Comparison of ENCODE assay signal across 21 cellular contexts in the genomic region with DNA sequence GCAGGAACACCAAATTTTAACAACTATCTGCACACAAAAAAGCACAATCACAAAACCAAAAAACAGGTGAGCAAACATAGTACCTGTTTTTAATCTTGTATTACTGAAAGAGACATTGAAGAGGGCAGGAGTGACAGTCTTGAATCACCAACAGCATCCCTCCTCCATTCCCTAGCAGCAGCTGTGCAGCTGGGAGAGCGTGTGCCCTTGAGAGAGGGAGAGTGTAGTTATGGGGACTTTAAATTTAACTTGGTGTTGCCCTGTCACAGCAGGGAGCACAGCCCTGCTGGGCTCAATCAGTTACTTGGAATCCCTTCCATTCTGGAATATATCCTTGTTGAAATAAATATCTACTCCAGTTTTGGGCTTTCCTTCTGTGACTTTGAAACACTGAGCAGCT.
"Had no signal": no experiment of that assay in that cellular context is flagged by ENCODE, and none has a peak within 500 bp of the region (broad histone marks: within the 10 kb centered on the region; RNA-seq: fewer than 3 reads in every experiment).

No MANE protein-coding gene starts in this region.

- H3K27ac Mint-ChIP-seq: activated naive CD4-positive, alpha-beta T cell treated with anti-CD3 and anti-CD28 coated beads, Interleukin-2, amount 50 U/mL, for 72 hours; activated T-helper 1 cell treated with anti-CD3 and anti-CD28 coated beads, Interleukin-12 subunit alpha, Interleukin-12 subunit beta, Interleukin-2, Interleukin-4 antibody, amounts not matched to agents 30 ng/mL and 10 ng/mL and 1 ng/mL, durations not matched to agents 14 hours and 24 hours and 36 hours; naive B cell; progenitor cell of endocrine pancreas had no signal

- H3K9me3 Mint-ChIP-seq: neural crest cell had no signal

- H3K36me3 Mint-ChIP-seq: activated naive CD4-positive, alpha-beta T cell treated with anti-CD3 and anti-CD28 coated beads, Interleukin-2, amount 50 U/mL, for 72 hours; naive B cell had no signal

- H3K27me3 Mint-ChIP-seq: naive B cell, progenitor cell of endocrine pancreas had no signal

- H3K4me1 Mint-ChIP-seq: naive B cell, neural crest cell had no signal

- H3K27me3 ChIP-seq: adrenal gland, breast epithelium, right atrium auricular region, thyroid gland had no signal

- H3K4me1 ChIP-seq: adrenal gland, breast epithelium, left ventricle myocardium inferior, right atrium auricular region, thyroid gland had no signal

- DNase-seq: activated CD4-positive, alpha-beta T cell treated with anti-CD3 and anti-CD28 coated beads, Interleukin-2, amount 50 U/mL, for 1 hour; activated CD4-positive, CD25-positive, alpha-beta regulatory T cell treated with anti-CD3 and anti-CD28 coated beads, Interleukin-2, amount 50 U/mL, for 72 hours; activated gamma-delta T cell treated with Interleukin-2 at 50 U/mL for 16 hours; adrenal gland; head of caudate nucleus; left ventricle myocardium inferior; mammary epithelial cell; naive B cell; stimulated activated CD4-positive, alpha-beta T cell treated with anti-CD3 and anti-CD28 coated beads, Interleukin-12 subunit alpha, Interleukin-12 subunit beta, amount 100 ng/mL, for 4 hours; stimulated activated CD4-positive, alpha-beta T cell treated with anti-CD3 and anti-CD28 coated beads, Interleukin-1b, Interleukin-23, amount 100 ng/mL, for 48 hours; stimulated activated CD8-positive, alpha-beta memory T cell treated with anti-CD3 and anti-CD28 coated beads, Interleukin-4, amount 100 ng/mL, for 48 hours; stimulated activated naive CD4-positive, alpha-beta T cell; T1000; thyroid gland had no signal

- H3K27ac ChIP-seq: adrenal gland, breast epithelium, coronary artery, left ventricle myocardium inferior, right atrium auricular region, thyroid gland had no signal

- H3K4me3 Mint-ChIP-seq: activated T-helper 1 cell treated with anti-CD3 and anti-CD28 coated beads, Interleukin-12 subunit alpha, Interleukin-12 subunit beta, Interleukin-2, Interleukin-4 antibody, amounts not matched to agents 30 ng/mL and 10 ng/mL and 1 ng/mL, durations not matched to agents 14 hours and 24 hours and 36 hours; naive B cell; neural crest cell had no signal

- ATAC-seq: activated naive CD4-positive, alpha-beta T cell treated with anti-CD3 and anti-CD28 coated beads, Interleukin-2, amount 50 U/mL, for 72 hours had no signal

- H3K9me3 ChIP-seq: adrenal gland, breast epithelium, right atrium auricular region, thyroid gland had no signal

- H3K4me3 ChIP-seq: adrenal gland, breast epithelium, coronary artery, left ventricle myocardium inferior, right atrium auricular region, thyroid gland had no signal

- H3K36me3 ChIP-seq: adrenal gland, breast epithelium, left ventricle myocardium inferior, right atrium auricular region, thyroid gland had no signal
